In genomic region chr4:8332038-8332857, GRCh38 we compare ENCODE assay signal across 13 cellular contexts.
"Had no signal": no experiment of that assay in that cellular context is flagged by ENCODE, and none has a peak within 500 bp of the region (broad histone marks: within the 10 kb centered on the region; RNA-seq: fewer than 3 reads in every experiment).

No MANE protein-coding gene starts in this region.

- H3K27ac ChIP-seq: foreskin keratinocyte, pancreas, tibial nerve had no signal

- H3K4me3 ChIP-seq: pancreas, tibial nerve had no signal

- H3K36me3 ChIP-seq: pancreas, tibial nerve had no signal

- DNase-seq: activated CD4-positive, alpha-beta memory T cell treated with anti-CD3 and anti-CD28 coated beads, Interleukin-2, amount 10 ng/mL, durations not matched to agents 7 days and 5 days; activated CD4-positive, alpha-beta T cell treated with anti-CD3 and anti-CD28 coated beads for 36 hours; activated naive CD8-positive, alpha-beta T cell treated with anti-CD3 and anti-CD28 coated beads for 36 hours; activated T-cell treated with anti-CD3 and anti-CD28 coated beads, Interleukin-2, amount 50 U/mL, for 72 hours; amygdala; effector memory CD4-positive, alpha-beta T cell; naive B cell; stimulated activated CD4-positive, alpha-beta T cell treated with anti-CD3 and anti-CD28 coated beads, Interleukin-2, amount 100 ng/mL, for 48 hours; stimulated activated naive B cell treated with anti-CD40 and anti-IgM and Interleukin-4, amounts not matched to agents 10 μg/mL and 1 μg/mL and 100 μg/mL, for 72 hours; T-helper 9 cell had no signal

- H3K27me3 ChIP-seq: foreskin keratinocyte, pancreas, tibial nerve had no signal

- ATAC-seq: activated CD4-positive, alpha-beta T cell treated with anti-CD3 and anti-CD28 coated beads for 36 hours; activated T-cell treated with anti-CD3 and anti-CD28 coated beads, Interleukin-2, amount 50 U/mL, for 72 hours; foreskin keratinocyte; pancreas; stimulated activated naive B cell treated with anti-CD40 and anti-IgM and Interleukin-4, amounts not matched to agents 10 μg/mL and 1 μg/mL and 100 μg/mL, for 72 hours had no signal

- H3K9me3 ChIP-seq: pancreas had no signal

- H3K4me1 ChIP-seq: pancreas, tibial nerve had no signal

- FAIRE-seq: pancreas had no signal
